In genomic region chr7:38932509-38933168, GRCh38 we compare ENCODE assay signal across 8 cellular contexts. TPM values are rescaled to one million over a fixed set of nuclear protein-coding genes. Genes with fewer than 3 reads are reported as not detected.
DNase-seq lines count a peak whose midpoint lies in the region; ATAC-seq lines count a peak whose summit lies in the region.

No MANE protein-coding gene starts in this region.

- H2BK5ac ChIP-seq in trophoblast cell (ENCODE audit: low read depth, low read length, poor library complexity): no peak overlapping the region

- no peaks in the 10 kb centered on the region for H3K79me2 ChIP-seq in trophoblast cell (ENCODE audit: control insufficient read depth, insufficient read depth, low read length, poor library complexity)

- no peak overlapping the region for H3K4me2 ChIP-seq in trophoblast cell (ENCODE audit: low read length)

- no peak overlapping the region for H2AFZ ChIP-seq in trophoblast cell (ENCODE audit: insufficient read depth, low read length, poor library complexity)

- H3K4me1 ChIP-seq in trophoblast cell (ENCODE audit: control insufficient read depth in 1 of 2, insufficient read depth in 2 of 2, low read length in 2 of 2): no peaks in the 10 kb centered on the region

- no peaks in the 10 kb centered on the region for H3K9me3 ChIP-seq in trophoblast cell (ENCODE audit: insufficient read depth, low read depth, low read length)

- no CpG with 5 or more reads among the region's 6 CpGs for WGBS in trophoblast cell (ENCODE audit: extremely low coverage, insufficient coverage, insufficient read length)

- no peak overlapping the region for H2BK12ac ChIP-seq in trophoblast cell (ENCODE audit: low read length)

- no peaks in the 10 kb centered on the region for H3K27me3 ChIP-seq in trophoblast cell (ENCODE audit: insufficient read depth, low read length)

- no peak overlapping the region for H3K4ac ChIP-seq in trophoblast cell (ENCODE audit: low read depth, low read length)

- no peaks in the 10 kb centered on the region for H3K79me1 ChIP-seq in trophoblast cell (ENCODE audit: low read length)

- H4K12ac ChIP-seq in trophoblast cell (ENCODE audit: low read depth, low read length): no peak overlapping the region

- H3K18ac ChIP-seq in trophoblast cell (ENCODE audit: low read length): no peak overlapping the region

- DNase-seq in COLO668 (lab: John Stamatoyannopoulos, UW; ENCODE audit: unreplicated experiment) (peak; percentile 87), NOMO-1 treated with DMSO at 0.1 percent for 48 hours (lab: John Stamatoyannopoulos, UW; ENCODE audit: unreplicated experiment) (peak; percentile 19), germinal center (ENCODE audit: low spot score) (peak; percentile 38), trophoblast cell (peak; percentile 40 to 81)
- DNase-seq in activated T-cell treated with anti-CD3 and anti-CD28 coated beads, Interleukin-2, amount 50 U/mL, for 1 hour: peak; percentile 29

- H3K4me3 ChIP-seq in trophoblast cell (ENCODE audit: low read depth, low read length): no peak overlapping the region

- H4K91ac ChIP-seq in trophoblast cell (ENCODE audit: low read depth, low read length): no peak overlapping the region

- no peak overlapping the region for H2AK5ac ChIP-seq in trophoblast cell (ENCODE audit: low read length)

- H2BK120ac ChIP-seq in trophoblast cell (ENCODE audit: insufficient read depth, low read length, poor library complexity): no peak overlapping the region

- ATAC-seq in GM19328 (IDR thresholded peaks at IDR 0.05; ENCODE audit: unreplicated experiment): peak; percentile 68
- peak; percentile 77 for ATAC-seq in HG03565 (IDR thresholded peaks at IDR 0.05; ENCODE audit: unreplicated experiment)
- ATAC-seq in esophagus mucosa: no peak

- H3K36me3 ChIP-seq in trophoblast cell (ENCODE audit: control insufficient read depth in 1 of 2, insufficient read depth in 2 of 2, low read length in 2 of 2): no peaks in the 10 kb centered on the region

- H4K8ac ChIP-seq in trophoblast cell (ENCODE audit: low read depth, low read length): no peak overlapping the region

- no peak overlapping the region for H3K14ac ChIP-seq in trophoblast cell (ENCODE audit: low read length)

- no peak overlapping the region for H3K9ac ChIP-seq in trophoblast cell (ENCODE audit: low read length)

- no peak overlapping the region for H3K23ac ChIP-seq in trophoblast cell (ENCODE audit: low read length)

- H3K27ac ChIP-seq in trophoblast cell (ENCODE audit: low read depth, low read length): no peak overlapping the region

RNA-seq across cellular contexts. Expression of gene VPS41, which starts 23.6 kb away (rescaled TPM):
- polyA plus RNA-seq in trophoblast cell (2013): 18.5 and 21.4 TPM in 2 replicates
- 29.5 TPM for total RNA-seq in esophagus mucosa

RNA-seq across cellular contexts. Expression of gene POU6F2, which starts 45.1 kb away (rescaled TPM):
- polyA plus RNA-seq in trophoblast cell (2013): 0.85 and 0.86 TPM in 2 replicates
- 0.08 TPM for total RNA-seq in esophagus mucosa

Comparison
In these comparisons a context has a peak if more than half of its experiments do, and no peak if none do; other contexts are left out.
1. DNase-seq: peak in every context shown above with its lines; median percentile 87 in COLO668; 60 in trophoblast cell; 38 in germinal center; 29 in activated T-cell treated with anti-CD3 and anti-CD28 coated beads, Interleukin-2, amount 50 U/mL, for 1 hour; 19 in NOMO-1 treated with DMSO at 0.1 percent for 48 hours.